Comparison of ENCODE assay signal across 25 cellular contexts in the genomic region with DNA sequence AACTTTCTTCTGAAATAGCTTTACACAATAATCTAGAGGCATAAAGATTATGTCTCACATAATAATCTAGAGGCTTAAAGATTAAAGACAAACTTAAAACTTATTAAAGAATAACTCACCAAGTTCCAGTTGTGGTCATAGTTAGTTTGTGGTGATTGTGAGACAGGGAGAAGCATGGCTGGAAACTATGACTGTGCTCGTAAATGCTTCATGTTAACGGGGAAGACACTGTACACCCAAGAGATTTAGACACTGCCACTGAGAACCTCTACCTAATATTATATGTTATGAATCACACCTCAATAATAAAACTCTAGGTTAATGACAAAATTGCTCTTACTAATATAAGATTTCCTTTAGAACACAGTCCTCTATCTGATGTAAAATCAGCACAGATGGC.
DNase-seq lines count a peak whose midpoint lies in the region; ATAC-seq and TF ChIP-seq lines count a peak whose summit lies in the region.
"Had no signal": no experiment of that assay in that cellular context is flagged by ENCODE, and none has a peak within 500 bp of the region (broad histone marks: within the 10 kb centered on the region; RNA-seq: fewer than 3 reads in every experiment).

No MANE protein-coding gene starts in this region.

- peaks cover 57% of the 10 kb centered on the region for H3K4me1 ChIP-seq in Loucy (ENCODE audit: insufficient read depth, low read length, poor library complexity, severe bottlenecking)
- H3K4me1 ChIP-seq in smooth muscle cell (ENCODE audit: low read depth), result no peaks in the 10 kb centered on the region
- no peaks in the 10 kb centered on the region for H3K4me1 ChIP-seq in MM.1S (ENCODE audit: low read length)
- H3K4me1 ChIP-seq: SJSA1 had no signal

- peak in 1 of 2 donors; percentile 31 for ATAC-seq in natural killer cell treated with Interleukin-12 subunit alpha and Interleukin-12 subunit beta and Interleukin-15 and Interleukin-18, amount 100 ng/mL, for 72 hours
- ATAC-seq in natural killer cell, result no peak
- ATAC-seq in stimulated activated effector memory CD8-positive, alpha-beta T cell treated with anti-CD3 and anti-CD28 coated beads, Interleukin-12 subunit alpha, Interleukin-12 subunit beta, amount 100 ng/mL, for 72 hours, result peak; percentile 53
- ATAC-seq: GM12878 had no signal

- H3K9me3 ChIP-seq in Loucy (ENCODE audit: insufficient read depth, low read depth, low read length) (no peaks in the 10 kb centered on the region), smooth muscle cell (replicated peaks; ENCODE audit: low read depth) (no peaks in the 10 kb centered on the region), MM.1S (replicated peaks; ENCODE audit: insufficient read depth, low read length) (no peaks in the 10 kb centered on the region)
- H3K9me3 ChIP-seq: SJSA1 had no signal

- peak overlapping the region; percentile 50 for H3K4me3 ChIP-seq in Loucy (ENCODE audit: low read length, poor library complexity, severe bottlenecking)
- H3K4me3 ChIP-seq in smooth muscle cell, result no peak overlapping the region
- no peak overlapping the region for H3K4me3 ChIP-seq in MM.1S (ENCODE audit: low read length)
- H3K4me3 ChIP-seq: GM12878, GM23248, PC-9, SJSA1 had no signal

- H3K4me3 Mint-ChIP-seq in natural killer cell treated with Interleukin-12 subunit alpha and Interleukin-12 subunit beta and Interleukin-15 and Interleukin-18, amount 100 ng/mL, for 72 hours, result no peak overlapping the region
- H3K4me3 Mint-ChIP-seq in natural killer cell, result no peak overlapping the region
- H3K4me3 Mint-ChIP-seq in stimulated activated effector memory CD8-positive, alpha-beta T cell treated with anti-CD3 and anti-CD28 coated beads, Interleukin-12 subunit alpha, Interleukin-12 subunit beta, amount 100 ng/mL, for 72 hours, result no peak overlapping the region
- H3K4me3 Mint-ChIP-seq: CD4-positive, alpha-beta memory T cell had no signal

- intact Hi-C loops in natural killer cell (cut with micrococcal nuclease), result no loop called here

- H2AFZ ChIP-seq in Loucy (ENCODE audit: low read length) (0 out of 2 replicates have a peak overlapping the region, but pooled peaks have one; percentile 23), smooth muscle cell (ENCODE audit: low read depth) (no peak overlapping the region), MM.1S (ENCODE audit: low read length) (no peak overlapping the region)
- H2AFZ ChIP-seq: GM23248, PC-9 had no signal

- H3K9ac ChIP-seq in Loucy (ENCODE audit: low read depth, low read length, poor library complexity, severe bottlenecking) (peak overlapping the region; percentile 67), smooth muscle cell (ENCODE audit: low read depth) (no peak overlapping the region), MM.1S (ENCODE audit: low read length) (no peak overlapping the region)
- H3K9ac ChIP-seq: GM23248 had no signal

- no peak for DNase-seq in natural killer cell treated with Interleukin-12 subunit alpha and Interleukin-12 subunit beta and Interleukin-15 and Interleukin-18, amount 100 ng/mL, for 72 hours (ENCODE audit: low spot score)
- DNase-seq in natural killer cell, result no peak
- DNase-seq in stimulated activated effector memory CD8-positive, alpha-beta T cell treated with anti-CD3 and anti-CD28 coated beads, Interleukin-12 subunit alpha, Interleukin-12 subunit beta, amount 100 ng/mL, for 72 hours (ENCODE audit: low spot score in 2 of 2), result no peak
- DNase-seq in stimulated activated CD4-positive, alpha-beta T cell treated with anti-CD3 and anti-CD28 coated beads, Interleukin-4, amount 100 ng/mL, for 1 hour, result no peak
- DNase-seq in smooth muscle cell (lab: John Stamatoyannopoulos, UW; ENCODE audit: unreplicated experiment), result no peak
- no peak for DNase-seq in MM.1S
- DNase-seq: C1 segment of cervical spinal cord; CD4-positive, alpha-beta memory T cell; COR-L47; DMS53; GM23248; H7; Karpas-422; MV-4-11; NCI-H1105 treated with DMSO at 0.1 percent for 48 hours; NCI-H146; NCI-H1930; NCI-H2107; NCI-H446; PC-9; Right ventricle myocardium superior; RPMI8226 had no signal

- H3K4me2 ChIP-seq in Loucy (ENCODE audit: low read depth, low read length, poor library complexity, severe bottlenecking), result peak overlapping the region; percentile 59
- H3K4me2 ChIP-seq in smooth muscle cell, result no peak overlapping the region
- no peak overlapping the region for H3K4me2 ChIP-seq in MM.1S (ENCODE audit: low read depth, low read length)
- H3K4me2 ChIP-seq: PC-9 had no signal

- H3K36me3 Mint-ChIP-seq in natural killer cell treated with Interleukin-12 subunit alpha and Interleukin-12 subunit beta and Interleukin-15 and Interleukin-18, amount 100 ng/mL, for 72 hours, result no peaks in the 10 kb centered on the region
- H3K36me3 Mint-ChIP-seq in natural killer cell, result no peaks in the 10 kb centered on the region
- H3K36me3 Mint-ChIP-seq in stimulated activated effector memory CD8-positive, alpha-beta T cell treated with anti-CD3 and anti-CD28 coated beads, Interleukin-12 subunit alpha, Interleukin-12 subunit beta, amount 100 ng/mL, for 72 hours, result no peaks in the 10 kb centered on the region
- H3K36me3 Mint-ChIP-seq: CD4-positive, alpha-beta memory T cell had no signal

- H4K20me1 ChIP-seq in Loucy (ENCODE audit: insufficient read depth, low read length, poor library complexity, severe bottlenecking), result no peaks in the 10 kb centered on the region
- H4K20me1 ChIP-seq in smooth muscle cell (ENCODE audit: low read depth), result no peaks in the 10 kb centered on the region
- H4K20me1 ChIP-seq in MM.1S (ENCODE audit: insufficient read depth, low read length), result no peaks in the 10 kb centered on the region

- H3K79me2 ChIP-seq in Loucy (ENCODE audit: insufficient read depth, low read length) (no peaks in the 10 kb centered on the region), smooth muscle cell (ENCODE audit: low read depth) (no peaks in the 10 kb centered on the region), MM.1S (ENCODE audit: low read length) (no peaks in the 10 kb centered on the region)

- H3K9me3 Mint-ChIP-seq in natural killer cell treated with Interleukin-12 subunit alpha and Interleukin-12 subunit beta and Interleukin-15 and Interleukin-18, amount 100 ng/mL, for 72 hours, result no peaks in the 10 kb centered on the region
- no peaks in the 10 kb centered on the region for H3K9me3 Mint-ChIP-seq in natural killer cell
- no peaks in the 10 kb centered on the region for H3K9me3 Mint-ChIP-seq in stimulated activated effector memory CD8-positive, alpha-beta T cell treated with anti-CD3 and anti-CD28 coated beads, Interleukin-12 subunit alpha, Interleukin-12 subunit beta, amount 100 ng/mL, for 72 hours
- H3K9me3 Mint-ChIP-seq: CD4-positive, alpha-beta memory T cell had no signal

- H3F3A ChIP-seq in Loucy (ENCODE audit: low read depth), result no peaks in the 10 kb centered on the region
- H3F3A ChIP-seq in smooth muscle cell (ENCODE audit: low read depth), result no peaks in the 10 kb centered on the region
- no peaks in the 10 kb centered on the region for H3F3A ChIP-seq in MM.1S (ENCODE audit: insufficient read depth, low read length)

- H3K4me1 Mint-ChIP-seq in natural killer cell treated with Interleukin-12 subunit alpha and Interleukin-12 subunit beta and Interleukin-15 and Interleukin-18, amount 100 ng/mL, for 72 hours (ENCODE audit: low read depth in 2 of 2), result peaks cover 12 to 37% of the 10 kb centered on the region in 2 donors
- peaks cover 2 to 8% of the 10 kb centered on the region in 2 donors for H3K4me1 Mint-ChIP-seq in natural killer cell
- H3K4me1 Mint-ChIP-seq in stimulated activated effector memory CD8-positive, alpha-beta T cell treated with anti-CD3 and anti-CD28 coated beads, Interleukin-12 subunit alpha, Interleukin-12 subunit beta, amount 100 ng/mL, for 72 hours, result peaks cover 12% of the 10 kb centered on the region
- H3K4me1 Mint-ChIP-seq: CD4-positive, alpha-beta memory T cell had no signal

- H3K9me2 ChIP-seq in Loucy (replicated peaks; ENCODE audit: low read depth, low read length), result no peaks in the 10 kb centered on the region
- H3K9me2 ChIP-seq in MM.1S (replicated peaks; ENCODE audit: insufficient read depth, low read length), result no peaks in the 10 kb centered on the region

- H3K27me3 Mint-ChIP-seq in natural killer cell treated with Interleukin-12 subunit alpha and Interleukin-12 subunit beta and Interleukin-15 and Interleukin-18, amount 100 ng/mL, for 72 hours, result peaks cover 22 to 39% of the 10 kb centered on the region in 2 donors
- peaks cover 21 to 69% of the 10 kb centered on the region in 2 donors for H3K27me3 Mint-ChIP-seq in natural killer cell (ENCODE audit: low read depth in 2 of 2)

- H3K27ac Mint-ChIP-seq in natural killer cell treated with Interleukin-12 subunit alpha and Interleukin-12 subunit beta and Interleukin-15 and Interleukin-18, amount 100 ng/mL, for 72 hours, result peak overlapping the region; percentile 32 to 49
- no peak overlapping the region for H3K27ac Mint-ChIP-seq in natural killer cell
- H3K27ac Mint-ChIP-seq in stimulated activated effector memory CD8-positive, alpha-beta T cell treated with anti-CD3 and anti-CD28 coated beads, Interleukin-12 subunit alpha, Interleukin-12 subunit beta, amount 100 ng/mL, for 72 hours, result no peak overlapping the region
- H3K27ac Mint-ChIP-seq: CD4-positive, alpha-beta memory T cell had no signal

- H3K27me3 ChIP-seq in Loucy (ENCODE audit: insufficient read depth, low read length, poor library complexity, severe bottlenecking) (no peaks in the 10 kb centered on the region), smooth muscle cell (ENCODE audit: low read depth) (no peaks in the 10 kb centered on the region), MM.1S (replicated peaks; ENCODE audit: insufficient read depth, low read length) (no peaks in the 10 kb centered on the region)
- H3K27me3 ChIP-seq: SJSA1 had no signal

- no peak overlapping the region for H3K27ac ChIP-seq in smooth muscle cell (ENCODE audit: low read depth)
- no peak overlapping the region for H3K27ac ChIP-seq in MM.1S (ENCODE audit: low read length)
- H3K27ac ChIP-seq: GM23248, PC-9, SJSA1 had no signal

- no peaks in the 10 kb centered on the region for H3K36me3 ChIP-seq in Loucy (ENCODE audit: insufficient read depth, low read length)
- H3K36me3 ChIP-seq in smooth muscle cell (ENCODE audit: low read depth), result no peaks in the 10 kb centered on the region
- H3K36me3 ChIP-seq in MM.1S (replicated peaks; ENCODE audit: insufficient read depth, low read length), result no peaks in the 10 kb centered on the region
- H3K36me3 ChIP-seq: SJSA1 had no signal

- 78% methylated on average over 2 of the region's 2 CpGs for WGBS in smooth muscle cell (ENCODE audit: low lambda C conversion rate)

- TF ChIP-seq CTCF in natural killer cell (IDR thresholded peaks at IDR 0.05), result no peak
- no peak for TF ChIP-seq CTCF in Loucy (conservative IDR thresholded peaks at IDR 0.05; ENCODE audit: low read length)
- TF ChIP-seq CTCF in smooth muscle cell (IDR thresholded peaks at IDR 0.05; ENCODE audit: borderline replicate concordance, insufficient read depth, poor library complexity, severe bottlenecking), result no peak
- no peak for TF ChIP-seq CTCF in MM.1S (IDR thresholded peaks at IDR 0.05; ENCODE audit: low read length)

Comparison
In these comparisons a context has a peak if more than half of its experiments do, and no peak if none do; other contexts are left out.
1. H3K27ac Mint-ChIP-seq: peak in natural killer cell treated with Interleukin-12 subunit alpha and Interleukin-12 subunit beta and Interleukin-15 and Interleukin-18, amount 100 ng/mL, for 72 hours (2 of 2); none in natural killer cell (0 of 2) and stimulated activated effector memory CD8-positive, alpha-beta T cell treated with anti-CD3 and anti-CD28 coated beads, Interleukin-12 subunit alpha, Interleukin-12 subunit beta, amount 100 ng/mL, for 72 hours (single experiment).